Comparison of ENCODE assay signal across 8 cellular contexts in genomic region chr19:47013041-47013517, GRCh38. TPM values are rescaled to one million over a fixed set of nuclear protein-coding genes. Genes with fewer than 3 reads are reported as not detected.
A peak's percentile ranks its signal among the peaks of the same experiment; 100 is the strongest.
DNase-seq lines count a peak whose midpoint lies in the region; ATAC-seq, FAIRE-seq and TF ChIP-seq lines count a peak whose summit lies in the region.

No MANE protein-coding gene starts in this region.

- DNase-seq in AG09309 (ENCODE audit: low read depth) (peak; percentile 3), GM19239 (ENCODE audit: insufficient read length, low spot score) (peak; percentile 92), NCI-H226 (peak; percentile 63), chondrocyte (ENCODE audit: low spot score) (no peak), lower leg skin (ENCODE audit: low spot score in 2 of 2) (peak; percentile 59 to 96)
- DNase-seq in activated CD4-positive, alpha-beta T cell treated with anti-CD3 and anti-CD28 coated beads for 48 hours = peak; percentile 74
- DNase-seq in stimulated activated CD4-positive, alpha-beta T cell treated with anti-CD3 and anti-CD28 coated beads, TNF-alpha, amount 100 ng/mL, for 24 hours (ENCODE audit: low read depth in 3 of 3) = peak; percentile 30 to 63 (median 33)

- peak; percentile 89 for FAIRE-seq in GM19239 (lab: Jason Lieb, UNC)

- ATAC-seq in HG02623 (IDR thresholded peaks at IDR 0.05; ENCODE audit: unreplicated experiment) = no peak

- TF ChIP-seq POLR2A in lower leg skin (IDR thresholded peaks at IDR 0.05) = no peak

- no peaks in the 10 kb centered on the region for H3K9me3 Mint-ChIP-seq in chondrocyte (ENCODE audit: low read depth)

- no peaks in the 10 kb centered on the region for H3K27me3 Mint-ChIP-seq in chondrocyte (ENCODE audit: low read depth)

- intact Hi-C loops in lower leg skin (cut with DNase I; ENCODE audit: low total_unique reads) = loop anchor here (10.0 kb wide), 1 partner anchor 112 kb away; no protein-coding TSS in a partner anchor

- H3K4me3 ChIP-seq in AG09309 (ENCODE audit: control insufficient read depth, low read depth, low read length) = no peak overlapping the region
- H3K4me3 ChIP-seq in lower leg skin (ENCODE audit: low read depth, poor library complexity, severe bottlenecking) = no peak overlapping the region

- peaks cover 2% of the 10 kb centered on the region for H3K36me3 Mint-ChIP-seq in chondrocyte (ENCODE audit: low read depth)

- peaks cover 9% of the 10 kb centered on the region for H3K4me1 Mint-ChIP-seq in chondrocyte (ENCODE audit: low read depth)

- peak overlapping the region; percentile 10 for H3K27ac Mint-ChIP-seq in chondrocyte (ENCODE audit: unreplicated experiment)

- TF ChIP-seq CTCF in AG09309 (IDR thresholded peaks at IDR 0.05; ENCODE audit: control insufficient read depth, insufficient read depth, low read depth, low read length, missing control alignments) (peak; percentile 99), chondrocyte (IDR thresholded peaks at IDR 0.05) (peak; percentile 99), lower leg skin (IDR thresholded peaks at IDR 0.05) (peak in 1 of 3 donors; percentile 85)

- H3K4me3 Mint-ChIP-seq in chondrocyte (ENCODE audit: unreplicated experiment) = no peak overlapping the region

- 8 to 12% methylated on average over 16 of the region's 16 CpGs for WGBS in lower leg skin, 2 donors

RNA-seq across cellular contexts. Expression of gene NPAS1, which starts 6.6 kb away (rescaled TPM):
- total RNA-seq in chondrocyte = 1.0 to 1.8 TPM (median 1.7 TPM) in 3 replicates
- 10 to 100 TPM in 3 of 4 donors, 1 to 10 TPM in 1; 5.7 to 24.3 (median 12.6) TPM for total RNA-seq in lower leg skin

RNA-seq across cellular contexts. Expression of gene TMEM160, which starts 35.3 kb away (rescaled TPM):
- total RNA-seq in chondrocyte (35.8 to 37.6 TPM (median 37.3 TPM) in 3 replicates), lower leg skin (10 to 100 TPM; 54.1 to 64.8 (median 56.0) TPM)
